ENCODE assay signal across 1 cellular context in genomic region chr1:241640149-241640866, GRCh38.
TF ChIP-seq lines count a peak whose summit lies in the region.

A gene with protein sequence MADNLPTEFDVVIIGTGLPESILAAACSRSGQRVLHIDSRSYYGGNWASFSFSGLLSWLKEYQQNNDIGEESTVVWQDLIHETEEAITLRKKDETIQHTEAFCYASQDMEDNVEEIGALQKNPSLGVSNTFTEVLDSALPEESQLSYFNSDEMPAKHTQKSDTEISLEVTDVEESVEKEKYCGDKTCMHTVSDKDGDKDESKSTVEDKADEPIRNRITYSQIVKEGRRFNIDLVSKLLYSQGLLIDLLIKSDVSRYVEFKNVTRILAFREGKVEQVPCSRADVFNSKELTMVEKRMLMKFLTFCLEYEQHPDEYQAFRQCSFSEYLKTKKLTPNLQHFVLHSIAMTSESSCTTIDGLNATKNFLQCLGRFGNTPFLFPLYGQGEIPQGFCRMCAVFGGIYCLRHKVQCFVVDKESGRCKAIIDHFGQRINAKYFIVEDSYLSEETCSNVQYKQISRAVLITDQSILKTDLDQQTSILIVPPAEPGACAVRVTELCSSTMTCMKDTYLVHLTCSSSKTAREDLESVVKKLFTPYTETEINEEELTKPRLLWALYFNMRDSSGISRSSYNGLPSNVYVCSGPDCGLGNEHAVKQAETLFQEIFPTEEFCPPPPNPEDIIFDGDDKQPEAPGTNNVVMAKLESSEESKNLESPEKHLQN (minus strand): TSS chr1:241640369. CDS start chr1:241635766, 4,603 bp downstream.
A gene with protein sequence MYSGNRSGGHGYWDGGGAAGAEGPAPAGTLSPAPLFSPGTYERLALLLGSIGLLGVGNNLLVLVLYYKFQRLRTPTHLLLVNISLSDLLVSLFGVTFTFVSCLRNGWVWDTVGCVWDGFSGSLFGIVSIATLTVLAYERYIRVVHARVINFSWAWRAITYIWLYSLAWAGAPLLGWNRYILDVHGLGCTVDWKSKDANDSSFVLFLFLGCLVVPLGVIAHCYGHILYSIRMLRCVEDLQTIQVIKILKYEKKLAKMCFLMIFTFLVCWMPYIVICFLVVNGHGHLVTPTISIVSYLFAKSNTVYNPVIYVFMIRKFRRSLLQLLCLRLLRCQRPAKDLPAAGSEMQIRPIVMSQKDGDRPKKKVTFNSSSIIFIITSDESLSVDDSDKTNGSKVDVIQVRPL (minus strand): TSS chr1:241640369. CDS start chr1:241640254, 115 bp downstream.

TF ChIP-seq in K562, 482 proteins besides CTCF, POLR2A, EP300 and RAD21 (continued from another document and continues in another):
- TF ChIP-seq, protein P1, sequence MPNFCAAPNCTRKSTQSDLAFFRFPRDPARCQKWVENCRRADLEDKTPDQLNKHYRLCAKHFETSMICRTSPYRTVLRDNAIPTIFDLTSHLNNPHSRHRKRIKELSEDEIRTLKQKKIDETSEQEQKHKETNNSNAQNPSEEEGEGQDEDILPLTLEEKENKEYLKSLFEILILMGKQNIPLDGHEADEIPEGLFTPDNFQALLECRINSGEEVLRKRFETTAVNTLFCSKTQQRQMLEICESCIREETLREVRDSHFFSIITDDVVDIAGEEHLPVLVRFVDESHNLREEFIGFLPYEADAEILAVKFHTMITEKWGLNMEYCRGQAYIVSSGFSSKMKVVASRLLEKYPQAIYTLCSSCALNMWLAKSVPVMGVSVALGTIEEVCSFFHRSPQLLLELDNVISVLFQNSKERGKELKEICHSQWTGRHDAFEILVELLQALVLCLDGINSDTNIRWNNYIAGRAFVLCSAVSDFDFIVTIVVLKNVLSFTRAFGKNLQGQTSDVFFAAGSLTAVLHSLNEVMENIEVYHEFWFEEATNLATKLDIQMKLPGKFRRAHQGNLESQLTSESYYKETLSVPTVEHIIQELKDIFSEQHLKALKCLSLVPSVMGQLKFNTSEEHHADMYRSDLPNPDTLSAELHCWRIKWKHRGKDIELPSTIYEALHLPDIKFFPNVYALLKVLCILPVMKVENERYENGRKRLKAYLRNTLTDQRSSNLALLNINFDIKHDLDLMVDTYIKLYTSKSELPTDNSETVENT (CRISPR knock-in tag; IDR thresholded peaks at IDR 0.05): peak; percentile 87
- peak; percentile 23 for TF ChIP-seq MYC (IDR thresholded peaks at IDR 0.05; ENCODE audit: low read depth, low read length)
- no peak for TF ChIP-seq MYC (CRISPR knock-in tag; IDR thresholded peaks at IDR 0.05; ENCODE audit: borderline replicate concordance, low read depth)
- peak; percentile 46 for TF ChIP-seq U2AF1 (optimal IDR thresholded peaks at IDR 0.05; ENCODE audit: low read depth, low read length)
- no peak for TF ChIP-seq ATF1 (CRISPR knock-in tag; IDR thresholded peaks at IDR 0.05)
- TF ChIP-seq ATF1 (tag; IDR thresholded peaks at IDR 0.05): peak; percentile 35; the same call in 1 of the 2 replicates
- no peak for TF ChIP-seq RBM34 (IDR thresholded peaks at IDR 0.05; ENCODE audit: borderline replicate concordance, insufficient read depth, low read length)
- TF ChIP-seq, protein P2, sequence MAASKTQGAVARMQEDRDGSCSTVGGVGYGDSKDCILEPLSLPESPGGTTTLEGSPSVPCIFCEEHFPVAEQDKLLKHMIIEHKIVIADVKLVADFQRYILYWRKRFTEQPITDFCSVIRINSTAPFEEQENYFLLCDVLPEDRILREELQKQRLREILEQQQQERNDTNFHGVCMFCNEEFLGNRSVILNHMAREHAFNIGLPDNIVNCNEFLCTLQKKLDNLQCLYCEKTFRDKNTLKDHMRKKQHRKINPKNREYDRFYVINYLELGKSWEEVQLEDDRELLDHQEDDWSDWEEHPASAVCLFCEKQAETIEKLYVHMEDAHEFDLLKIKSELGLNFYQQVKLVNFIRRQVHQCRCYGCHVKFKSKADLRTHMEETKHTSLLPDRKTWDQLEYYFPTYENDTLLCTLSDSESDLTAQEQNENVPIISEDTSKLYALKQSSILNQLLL (CRISPR knock-in tag; IDR thresholded peaks at IDR 0.05; ENCODE audit: borderline replicate concordance): no peak
- TF ChIP-seq, protein P3, sequence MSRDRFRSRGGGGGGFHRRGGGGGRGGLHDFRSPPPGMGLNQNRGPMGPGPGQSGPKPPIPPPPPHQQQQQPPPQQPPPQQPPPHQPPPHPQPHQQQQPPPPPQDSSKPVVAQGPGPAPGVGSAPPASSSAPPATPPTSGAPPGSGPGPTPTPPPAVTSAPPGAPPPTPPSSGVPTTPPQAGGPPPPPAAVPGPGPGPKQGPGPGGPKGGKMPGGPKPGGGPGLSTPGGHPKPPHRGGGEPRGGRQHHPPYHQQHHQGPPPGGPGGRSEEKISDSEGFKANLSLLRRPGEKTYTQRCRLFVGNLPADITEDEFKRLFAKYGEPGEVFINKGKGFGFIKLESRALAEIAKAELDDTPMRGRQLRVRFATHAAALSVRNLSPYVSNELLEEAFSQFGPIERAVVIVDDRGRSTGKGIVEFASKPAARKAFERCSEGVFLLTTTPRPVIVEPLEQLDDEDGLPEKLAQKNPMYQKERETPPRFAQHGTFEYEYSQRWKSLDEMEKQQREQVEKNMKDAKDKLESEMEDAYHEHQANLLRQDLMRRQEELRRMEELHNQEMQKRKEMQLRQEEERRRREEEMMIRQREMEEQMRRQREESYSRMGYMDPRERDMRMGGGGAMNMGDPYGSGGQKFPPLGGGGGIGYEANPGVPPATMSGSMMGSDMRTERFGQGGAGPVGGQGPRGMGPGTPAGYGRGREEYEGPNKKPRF (IDR thresholded peaks at IDR 0.05; ENCODE audit: low read depth, low read length): no peak
- TF ChIP-seq CXXC5 (CRISPR knock-in tag; IDR thresholded peaks at IDR 0.05): peak; percentile 92
- TF ChIP-seq ZNF41 (CRISPR knock-in tag; conservative IDR thresholded peaks at IDR 0.05): no peak
- no peak for TF ChIP-seq SNIP1 (IDR thresholded peaks at IDR 0.05; ENCODE audit: low read depth)
- TF ChIP-seq, protein P4, sequence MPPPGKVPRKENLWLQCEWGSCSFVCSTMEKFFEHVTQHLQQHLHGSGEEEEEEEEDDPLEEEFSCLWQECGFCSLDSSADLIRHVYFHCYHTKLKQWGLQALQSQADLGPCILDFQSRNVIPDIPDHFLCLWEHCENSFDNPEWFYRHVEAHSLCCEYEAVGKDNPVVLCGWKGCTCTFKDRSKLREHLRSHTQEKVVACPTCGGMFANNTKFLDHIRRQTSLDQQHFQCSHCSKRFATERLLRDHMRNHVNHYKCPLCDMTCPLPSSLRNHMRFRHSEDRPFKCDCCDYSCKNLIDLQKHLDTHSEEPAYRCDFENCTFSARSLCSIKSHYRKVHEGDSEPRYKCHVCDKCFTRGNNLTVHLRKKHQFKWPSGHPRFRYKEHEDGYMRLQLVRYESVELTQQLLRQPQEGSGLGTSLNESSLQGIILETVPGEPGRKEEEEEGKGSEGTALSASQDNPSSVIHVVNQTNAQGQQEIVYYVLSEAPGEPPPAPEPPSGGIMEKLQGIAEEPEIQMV (tag; conservative IDR thresholded peaks at IDR 0.05; ENCODE audit: low read depth): no peak
- no peak for TF ChIP-seq ZNF75A (CRISPR knock-in tag; IDR thresholded peaks at IDR 0.05)
- TF ChIP-seq MECOM (CRISPR knock-in tag; IDR thresholded peaks at IDR 0.05): peak; percentile 52; the same call in 1 of the 2 replicates
- TF ChIP-seq, protein P5, sequence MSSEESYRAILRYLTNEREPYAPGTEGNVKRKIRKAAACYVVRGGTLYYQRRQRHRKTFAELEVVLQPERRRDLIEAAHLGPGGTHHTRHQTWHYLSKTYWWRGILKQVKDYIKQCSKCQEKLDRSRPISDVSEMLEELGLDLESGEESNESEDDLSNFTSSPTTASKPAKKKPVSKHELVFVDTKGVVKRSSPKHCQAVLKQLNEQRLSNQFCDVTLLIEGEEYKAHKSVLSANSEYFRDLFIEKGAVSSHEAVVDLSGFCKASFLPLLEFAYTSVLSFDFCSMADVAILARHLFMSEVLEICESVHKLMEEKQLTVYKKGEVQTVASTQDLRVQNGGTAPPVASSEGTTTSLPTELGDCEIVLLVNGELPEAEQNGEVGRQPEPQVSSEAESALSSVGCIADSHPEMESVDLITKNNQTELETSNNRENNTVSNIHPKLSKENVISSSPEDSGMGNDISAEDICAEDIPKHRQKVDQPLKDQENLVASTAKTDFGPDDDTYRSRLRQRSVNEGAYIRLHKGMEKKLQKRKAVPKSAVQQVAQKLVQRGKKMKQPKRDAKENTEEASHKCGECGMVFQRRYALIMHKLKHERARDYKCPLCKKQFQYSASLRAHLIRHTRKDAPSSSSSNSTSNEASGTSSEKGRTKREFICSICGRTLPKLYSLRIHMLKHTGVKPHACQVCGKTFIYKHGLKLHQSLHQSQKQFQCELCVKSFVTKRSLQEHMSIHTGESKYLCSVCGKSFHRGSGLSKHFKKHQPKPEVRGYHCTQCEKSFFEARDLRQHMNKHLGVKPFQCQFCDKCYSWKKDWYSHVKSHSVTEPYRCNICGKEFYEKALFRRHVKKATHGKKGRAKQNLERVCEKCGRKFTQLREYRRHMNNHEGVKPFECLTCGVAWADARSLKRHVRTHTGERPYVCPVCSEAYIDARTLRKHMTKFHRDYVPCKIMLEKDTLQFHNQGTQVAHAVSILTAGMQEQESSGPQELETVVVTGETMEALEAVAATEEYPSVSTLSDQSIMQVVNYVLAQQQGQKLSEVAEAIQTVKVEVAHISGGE (CRISPR knock-in tag; IDR thresholded peaks at IDR 0.05): peak in 1 of 3 experiments; percentile 35; a peak in 1 of 6 replicates
- no peak for TF ChIP-seq ZC3H8 (IDR thresholded peaks at IDR 0.05)
- TF ChIP-seq CBFB (CRISPR knock-in tag; IDR thresholded peaks at IDR 0.05): 0 out of 2 replicates have a peak, but pooled peaks have one; percentile 37
- peak; percentile 84; the same call in 1 of the 2 replicates for TF ChIP-seq SP1 (CRISPR knock-in tag; IDR thresholded peaks at IDR 0.05)
- TF ChIP-seq ZBTB40 (IDR thresholded peaks at IDR 0.05): no peak
- TF ChIP-seq ZBTB40 (CRISPR knock-in tag; IDR thresholded peaks at IDR 0.05): no peak
- TF ChIP-seq HMGN3 (IDR thresholded peaks at IDR 0.05; ENCODE audit: borderline replicate concordance, extremely low read depth, insufficient read length, low read depth, low read length): peak; percentile 87
- TF ChIP-seq L3MBTL2 (IDR thresholded peaks at IDR 0.05): peak; percentile 94
- no peak for TF ChIP-seq ZBTB49 (CRISPR knock-in tag; IDR thresholded peaks at IDR 0.05; ENCODE audit: borderline replicate concordance)
- TF ChIP-seq CC2D1A (IDR thresholded peaks at IDR 0.05): no peak
- no peak for TF ChIP-seq TFAM (CRISPR knock-in tag; conservative IDR thresholded peaks at IDR 0.05)
- TF ChIP-seq KDM5B (IDR thresholded peaks at IDR 0.05; ENCODE audit: insufficient replicate concordance, low read depth, low read length): peak; percentile 79
